Comparison of ENCODE assay signal across 20 cellular contexts in the genomic region with DNA sequence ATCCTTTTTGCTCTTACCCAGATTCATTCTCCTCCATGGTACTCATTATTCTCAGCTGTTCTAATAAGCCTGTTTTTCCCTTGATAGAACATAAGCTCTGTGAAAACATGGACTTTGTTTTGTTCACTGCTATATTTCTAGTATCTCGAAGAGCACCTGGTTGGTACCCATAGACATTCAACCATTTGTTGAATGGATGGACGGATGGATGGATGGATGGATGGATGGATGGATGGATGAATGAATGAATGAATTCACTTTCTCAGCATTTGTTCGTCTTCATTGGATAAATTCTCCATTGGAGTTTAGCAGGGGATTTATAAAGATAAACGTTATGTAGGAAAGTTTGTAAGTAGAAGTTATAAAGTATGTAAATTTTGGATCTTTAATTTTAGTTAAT.
"Had no signal": no experiment of that assay in that cellular context is flagged by ENCODE, and none has a peak within 500 bp of the region (broad histone marks: within the 10 kb centered on the region; RNA-seq: fewer than 3 reads in every experiment).

No MANE protein-coding gene starts in this region.

- H3K9me3 ChIP-seq: heart left ventricle, psoas muscle, right lobe of liver, thoracic aorta, transverse colon had no signal

- H3K27ac ChIP-seq: heart left ventricle, psoas muscle, right lobe of liver, thoracic aorta, transverse colon had no signal

- H3K27me3 ChIP-seq: right lobe of liver had no signal

- H3K4me3 Mint-ChIP-seq: central memory CD8-positive, alpha-beta T cell; naive B cell; stimulated activated naive B cell treated with anti-CD40 and anti-IgM and Interleukin-4, amounts not matched to agents 10 μg/mL and 1 μg/mL and 100 μg/mL, for 72 hours; stimulated activated naive CD8-positive, alpha-beta T cell treated with anti-CD3 and anti-CD28 coated beads, Interleukin-15, amount 100 ng/mL, for 72 hours had no signal

- H3K9me3 Mint-ChIP-seq: central memory CD8-positive, alpha-beta T cell; naive B cell; stimulated activated naive B cell treated with anti-CD40 and anti-IgM and Interleukin-4, amounts not matched to agents 10 μg/mL and 1 μg/mL and 100 μg/mL, for 72 hours had no signal

- H3K4me3 ChIP-seq: heart left ventricle, lung, psoas muscle, right lobe of liver, thoracic aorta, transverse colon had no signal

- H3K27ac Mint-ChIP-seq: naive B cell; stimulated activated naive B cell treated with anti-CD40 and anti-IgM and Interleukin-4, amounts not matched to agents 10 μg/mL and 1 μg/mL and 100 μg/mL, for 72 hours; stimulated activated naive CD8-positive, alpha-beta T cell treated with anti-CD3 and anti-CD28 coated beads, Interleukin-15, amount 100 ng/mL, for 72 hours had no signal

- H3K36me3 Mint-ChIP-seq: naive B cell; stimulated activated naive B cell treated with anti-CD40 and anti-IgM and Interleukin-4, amounts not matched to agents 10 μg/mL and 1 μg/mL and 100 μg/mL, for 72 hours had no signal

- H3K36me3 ChIP-seq: heart left ventricle, right lobe of liver, thoracic aorta, transverse colon had no signal

- DNase-seq: dermis blood vessel endothelial cell; effector CD4-positive, alpha-beta T cell; foreskin melanocyte; heart left ventricle; left colon; left ventricle myocardium superior; mesenchymal stem cell; naive B cell; psoas muscle; retina; right lobe of liver; stimulated activated CD4-positive, alpha-beta T cell treated with anti-CD3 and anti-CD28 coated beads, Interleukin-15, amount 100 ng/mL, for 24 hours; stimulated activated CD4-positive, alpha-beta T cell treated with anti-CD3 and anti-CD28 coated beads, Interleukin-1b, Interleukin-23, amount 100 ng/mL, for 48 hours; stimulated activated CD4-positive, alpha-beta T cell treated with anti-CD3 and anti-CD28 coated beads, Interleukin-4, amount 100 ng/mL, for 24 hours; stimulated activated naive B cell treated with anti-CD40 and anti-IgM and Interleukin-4, amounts not matched to agents 10 μg/mL and 1 μg/mL and 100 μg/mL, for 72 hours; stimulated activated naive CD8-positive, alpha-beta T cell treated with anti-CD3 and anti-CD28 coated beads, Interleukin-15, amount 100 ng/mL, for 72 hours; transverse colon had no signal
